Comparison of ENCODE assay signal across 14 cellular contexts in the genomic region with DNA sequence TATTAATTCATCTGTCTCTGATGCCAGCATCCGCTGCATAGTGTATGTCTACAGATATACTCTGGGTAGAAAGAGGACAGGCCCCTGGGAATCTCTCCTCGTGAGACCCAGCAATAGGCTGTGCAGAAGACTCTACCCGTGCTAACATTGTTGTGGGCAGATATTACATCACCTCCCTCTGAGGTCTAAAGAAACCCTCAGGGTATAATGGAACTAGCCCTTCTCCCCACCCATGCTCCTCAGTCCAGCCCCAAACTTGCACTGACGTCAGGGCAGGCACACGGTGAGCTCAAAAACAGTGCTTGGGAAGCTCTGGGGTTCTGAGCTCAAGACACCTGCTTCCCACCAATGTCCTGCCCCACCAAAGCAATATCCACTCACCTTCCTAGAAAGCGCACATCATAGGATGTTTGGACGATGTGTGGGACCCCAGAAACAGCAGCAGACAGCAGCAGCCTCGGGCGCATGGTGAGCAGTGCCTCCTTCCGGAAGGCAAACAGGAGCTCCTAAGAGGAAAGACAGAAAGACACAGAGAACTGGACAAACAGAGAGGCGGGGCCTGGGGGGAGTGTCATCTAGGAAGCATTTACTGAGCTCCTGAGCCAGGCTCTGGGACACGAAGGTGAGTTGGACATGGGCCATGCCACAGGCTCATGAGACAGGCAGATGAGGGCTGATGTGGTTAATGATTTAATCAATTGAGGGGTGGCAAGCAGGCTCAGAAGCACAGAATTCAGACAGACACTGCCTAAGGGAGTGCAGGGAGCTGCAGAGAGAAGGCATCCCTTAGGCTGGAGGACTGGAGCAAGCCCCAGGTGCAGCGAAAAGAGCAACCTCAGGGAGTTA. TPM values are rescaled to one million over a fixed set of nuclear protein-coding genes. Genes with fewer than 3 reads are reported as not detected.
DNase-seq lines count a peak whose midpoint lies in the region; ATAC-seq, FAIRE-seq and TF ChIP-seq lines count a peak whose summit lies in the region.
"Had no signal": no experiment of that assay in that cellular context is flagged by ENCODE, and none has a peak within 500 bp of the region (broad histone marks: within the 10 kb centered on the region; RNA-seq: fewer than 3 reads in every experiment).

No MANE protein-coding gene starts in this region.

- TF ChIP-seq RAD21 in A549 (conservative IDR thresholded peaks at IDR 0.05 in 1 of 2, IDR thresholded peaks at IDR 0.05 in 1 of 2): no peak

- POLR2A ChIA-PET in A549 (lab: Yijun Ruan, JAX): no interaction called here

- TF ChIP-seq EP300 in A549 (IDR thresholded peaks at IDR 0.05): no peak

- H3K36me3 ChIP-seq in RWPE2 (ENCODE audit: low read depth): no peaks in the 10 kb centered on the region

- ATAC-seq in A549: peak; percentile 56 to 73; a peak in 4 of 6 replicates
- ATAC-seq in RWPE2 (ENCODE audit: low read depth): peak; percentile 77
- peak; percentile 97 for ATAC-seq in left colon
- no peak for ATAC-seq in GM19395 (IDR thresholded peaks at IDR 0.05; ENCODE audit: unreplicated experiment)
- ATAC-seq: stimulated activated naive B cell treated with anti-CD40 and anti-IgM and Interleukin-4, amounts not matched to agents 10 μg/mL and 1 μg/mL and 100 μg/mL, for 72 hours had no signal

- CTCF ChIA-PET in A549 (lab: Yijun Ruan, JAX): interaction anchor here (1.3 kb wide), 1 partner anchor 200 kb away, joined by 7 read pairs; no protein-coding TSS in a partner anchor

- intact Hi-C loops in left colon (cut with DNase I, micrococcal nuclease): no loop called here

- FAIRE-seq in A549 (lab: Jason Lieb, UNC): no peak

- H3K4me2 ChIP-seq in A549: peak overlapping the region; percentile 45; the same call in 2 of the 3 replicates

- TF ChIP-seq CTCF in A549 (IDR thresholded peaks at IDR 0.05) (no peak), RWPE2 (IDR thresholded peaks at IDR 0.05; ENCODE audit: poor library complexity, severe bottlenecking) (peak; percentile 13)

- H3K4me1 ChIP-seq in A549: peaks cover 15% of the 10 kb centered on the region; the same call in 2 of the 3 replicates
- no peaks in the 10 kb centered on the region for H3K4me1 ChIP-seq in RWPE2 (ENCODE audit: insufficient read depth, poor library complexity, severe bottlenecking)

- H3K27ac ChIP-seq in A549: no peak overlapping the region
- H3K27ac ChIP-seq in RWPE2 (ENCODE audit: poor library complexity, severe bottlenecking): no peak overlapping the region
- H3K27ac ChIP-seq: esophagus muscularis mucosa had no signal

- WGBS in A549 (ENCODE audit: missing lambda C conversion rate): 40% methylated on average over 12 of the region's 13 CpGs

- H3K27me3 ChIP-seq in RWPE2 (ENCODE audit: insufficient read depth, poor library complexity, severe bottlenecking): no peaks in the 10 kb centered on the region
- H3K27me3 ChIP-seq: esophagus muscularis mucosa had no signal

- H3K4me3 ChIP-seq in A549: no peak overlapping the region
- H3K4me3 ChIP-seq in RWPE2 (ENCODE audit: severe bottlenecking): no peak overlapping the region
- H3K4me3 ChIP-seq: esophagus muscularis mucosa had no signal

- H3K9me3 ChIP-seq in A549: no peaks in the 10 kb centered on the region
- no peaks in the 10 kb centered on the region for H3K9me3 ChIP-seq in RWPE2 (ENCODE audit: severe bottlenecking)
- H3K9me3 ChIP-seq: esophagus muscularis mucosa had no signal

- TF ChIP-seq POLR2A in A549 (IDR thresholded peaks at IDR 0.05; ENCODE audit: low read length): no peak

- DNase-seq in A549 (ENCODE audit: low read depth in 1 of 2, low spot score in 1 of 2): peak in 1 of 2 experiments; percentile 24
- peak; percentile 48 for DNase-seq in HT1080 (ENCODE audit: low read depth)
- DNase-seq in RWPE2 (ENCODE audit: low spot score): peak; percentile 64
- peak; percentile 83 to 84 for DNase-seq in left colon
- DNase-seq in NK-92 (lab: John Stamatoyannopoulos, UW; ENCODE audit: unreplicated experiment): no peak
- no peak for DNase-seq in effector CD8-positive, alpha-beta T cell (lab: John Stamatoyannopoulos, UW)
- DNase-seq in T-helper 2 cell: no peak
- DNase-seq: HCEC 1CT; NCI-H1092; nephron progenitor cell; stimulated activated CD4-positive, alpha-beta T cell treated with anti-CD3 and anti-CD28 coated beads, Interleukin-15, amount 100 ng/mL, for 24 hours; stimulated activated naive B cell treated with anti-CD40 and anti-IgM and Interleukin-4, amounts not matched to agents 10 μg/mL and 1 μg/mL and 100 μg/mL, for 72 hours had no signal

TF ChIP-seq in A549, 52 proteins besides CTCF, POLR2A, EP300 and RAD21 (continues in another document):
- TF ChIP-seq, protein P1, sequence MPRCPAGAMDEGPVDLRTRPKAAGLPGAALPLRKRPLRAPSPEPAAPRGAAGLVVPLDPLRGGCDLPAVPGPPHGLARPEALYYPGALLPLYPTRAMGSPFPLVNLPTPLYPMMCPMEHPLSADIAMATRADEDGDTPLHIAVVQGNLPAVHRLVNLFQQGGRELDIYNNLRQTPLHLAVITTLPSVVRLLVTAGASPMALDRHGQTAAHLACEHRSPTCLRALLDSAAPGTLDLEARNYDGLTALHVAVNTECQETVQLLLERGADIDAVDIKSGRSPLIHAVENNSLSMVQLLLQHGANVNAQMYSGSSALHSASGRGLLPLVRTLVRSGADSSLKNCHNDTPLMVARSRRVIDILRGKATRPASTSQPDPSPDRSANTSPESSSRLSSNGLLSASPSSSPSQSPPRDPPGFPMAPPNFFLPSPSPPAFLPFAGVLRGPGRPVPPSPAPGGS (IDR thresholded peaks at IDR 0.05): no peak
- TF ChIP-seq, protein P2, sequence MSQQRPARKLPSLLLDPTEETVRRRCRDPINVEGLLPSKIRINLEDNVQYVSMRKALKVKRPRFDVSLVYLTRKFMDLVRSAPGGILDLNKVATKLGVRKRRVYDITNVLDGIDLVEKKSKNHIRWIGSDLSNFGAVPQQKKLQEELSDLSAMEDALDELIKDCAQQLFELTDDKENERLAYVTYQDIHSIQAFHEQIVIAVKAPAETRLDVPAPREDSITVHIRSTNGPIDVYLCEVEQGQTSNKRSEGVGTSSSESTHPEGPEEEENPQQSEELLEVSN (IDR thresholded peaks at IDR 0.05; ENCODE audit: borderline replicate concordance, low read depth): no peak
- TF ChIP-seq EHMT2 (IDR thresholded peaks at IDR 0.05; ENCODE audit: low read depth): no peak
- TF ChIP-seq, protein P3, sequence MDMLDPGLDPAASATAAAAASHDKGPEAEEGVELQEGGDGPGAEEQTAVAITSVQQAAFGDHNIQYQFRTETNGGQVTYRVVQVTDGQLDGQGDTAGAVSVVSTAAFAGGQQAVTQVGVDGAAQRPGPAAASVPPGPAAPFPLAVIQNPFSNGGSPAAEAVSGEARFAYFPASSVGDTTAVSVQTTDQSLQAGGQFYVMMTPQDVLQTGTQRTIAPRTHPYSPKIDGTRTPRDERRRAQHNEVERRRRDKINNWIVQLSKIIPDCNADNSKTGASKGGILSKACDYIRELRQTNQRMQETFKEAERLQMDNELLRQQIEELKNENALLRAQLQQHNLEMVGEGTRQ (IDR thresholded peaks at IDR 0.05): no peak
- no peak for TF ChIP-seq TFCP2L1 (CRISPR knock-in tag; IDR thresholded peaks at IDR 0.05)
- TF ChIP-seq HOXA7 (CRISPR knock-in tag; IDR thresholded peaks at IDR 0.05): no peak

RNA-seq across cellular contexts. Expression of a gene that starts 4.8 kb away (rescaled TPM):
- polyA plus RNA-seq in A549 (2011; rRNA removed) (2.1 and 3.3 TPM in 2 replicates), A549 (2017; fragmentation: RNase III; extraction: RNeasy Plus Mini Kit Qiagen cat#74134 plus additional on column Dnase treatment) (0.29 to 0.55 TPM (median 0.52 TPM) in 3 replicates)
- 0.37 and 0.44 TPM in 2 replicates for polyA plus RNA-seq in A549 (2012; cell fraction: cytosol; rRNA removed)
- polyA plus RNA-seq in A549 (2012; cell fraction: nucleus; rRNA removed): 1.7 and 3.4 TPM in 2 replicates
- polyA minus RNA-seq in A549 (2011; rRNA and poly(A)+ RNA removed): 1.8 and 1.9 TPM in 2 replicates
- 0.21 and 1.4 TPM in 2 replicates for total RNA-seq in HT1080 (2014; rRNA removed; shearing (Covaris generic))
- 0.51 and 0.57 TPM in 2 replicates for polyA plus RNA-seq in HT1080 (2015; cell fraction: cytosol; rRNA removed)
- polyA plus RNA-seq in HT1080 (2015; cell fraction: nucleus; rRNA removed): 0.85 and 1.2 TPM in 2 replicates
- 1 to 10 TPM; 1.6 to 3.1 TPM for total RNA-seq in left colon

RNA-seq across cellular contexts. Expression of a gene that starts 26.3 kb away (rescaled TPM):
- 122 and 157 TPM in 2 replicates for polyA plus RNA-seq in A549 (2011; rRNA removed)
- polyA plus RNA-seq in A549 (2012; cell fraction: cytosol; rRNA removed): 128 and 160 TPM in 2 replicates
- polyA plus RNA-seq in A549 (2012; cell fraction: nucleus; rRNA removed): 145 and 176 TPM in 2 replicates
- 53.0 to 60.0 TPM (median 53.8 TPM) in 3 replicates for polyA plus RNA-seq in A549 (2017; fragmentation: RNase III; extraction: RNeasy Plus Mini Kit Qiagen cat#74134 plus additional on column Dnase treatment)
- 145 and 190 TPM in 2 replicates for polyA minus RNA-seq in A549 (2011; rRNA and poly(A)+ RNA removed)
- total RNA-seq in HT1080 (2014; rRNA removed; shearing (Covaris generic)): 114 and 129 TPM in 2 replicates
- 67.8 and 73.6 TPM in 2 replicates for polyA plus RNA-seq in HT1080 (2015; cell fraction: cytosol; rRNA removed)
- 67.2 and 77.5 TPM in 2 replicates for polyA plus RNA-seq in HT1080 (2015; cell fraction: nucleus; rRNA removed)
- total RNA-seq in left colon: 10 to 100 TPM; 20.5 to 26.6 TPM

RNA-seq across cellular contexts. Expression of a gene that starts 26.5 kb away (rescaled TPM):
- polyA plus RNA-seq in A549 (2011; rRNA removed): 300 TPM in 2 replicates
- 162 and 176 TPM in 2 replicates for polyA plus RNA-seq in A549 (2012; cell fraction: cytosol; rRNA removed)
- 65.0 and 83.4 TPM in 2 replicates for polyA plus RNA-seq in A549 (2012; cell fraction: nucleus; rRNA removed)
- 261 to 328 TPM (median 275 TPM) in 3 replicates for polyA plus RNA-seq in A549 (2017; fragmentation: RNase III; extraction: RNeasy Plus Mini Kit Qiagen cat#74134 plus additional on column Dnase treatment)
- polyA minus RNA-seq in A549 (2011; rRNA and poly(A)+ RNA removed): 85.0 and 97.2 TPM in 2 replicates
- total RNA-seq in HT1080 (2014; rRNA removed; shearing (Covaris generic)): 587 and 663 TPM in 2 replicates
- 278 and 436 TPM in 2 replicates for polyA plus RNA-seq in HT1080 (2015; cell fraction: cytosol; rRNA removed)
- polyA plus RNA-seq in HT1080 (2015; cell fraction: nucleus; rRNA removed): 282 and 297 TPM in 2 replicates
- 100 to 1,000 TPM; 410 to 461 TPM for total RNA-seq in left colon

RNA-seq across cellular contexts. Expression of a gene that starts 51.0 kb away (rescaled TPM):
- 0.28 and 0.46 TPM in 2 replicates for polyA plus RNA-seq in A549 (2011; rRNA removed)
- polyA plus RNA-seq in A549 (2012; cell fraction: cytosol; rRNA removed): 0.04 and 0.10 TPM in 2 replicates
- polyA plus RNA-seq in A549 (2012; cell fraction: nucleus; rRNA removed): 0.28 and 0.47 TPM in 2 replicates
- polyA plus RNA-seq in A549 (2017; fragmentation: RNase III; extraction: RNeasy Plus Mini Kit Qiagen cat#74134 plus additional on column Dnase treatment): 0.16 to 0.17 TPM (median 0.17 TPM) in 3 replicates
- 0.62 TPM in 1 of 2 replicates, not detected in the other for polyA minus RNA-seq in A549 (2011; rRNA and poly(A)+ RNA removed)
- 0.42 and 0.63 TPM in 2 replicates for total RNA-seq in HT1080 (2014; rRNA removed; shearing (Covaris generic))
- polyA plus RNA-seq in HT1080 (2015; cell fraction: cytosol; rRNA removed): 0.17 and 0.27 TPM in 2 replicates
- 1.5 and 2.4 TPM in 2 replicates for polyA plus RNA-seq in HT1080 (2015; cell fraction: nucleus; rRNA removed)
- total RNA-seq in left colon: 1 to 10 TPM; 4.4 to 5.6 TPM

Comparison
In these comparisons a context has a peak if more than half of its experiments do, and no peak if none do; other contexts are left out.
1. DNase-seq: peak in HT1080 (single experiment), RWPE2 (single experiment) and left colon (2 of 2); none in NK-92 (single experiment), effector CD8-positive, alpha-beta T cell (single experiment) and T-helper 2 cell (0 of 5).